Comparison of ENCODE assay signal across 24 cellular contexts in the genomic region with DNA sequence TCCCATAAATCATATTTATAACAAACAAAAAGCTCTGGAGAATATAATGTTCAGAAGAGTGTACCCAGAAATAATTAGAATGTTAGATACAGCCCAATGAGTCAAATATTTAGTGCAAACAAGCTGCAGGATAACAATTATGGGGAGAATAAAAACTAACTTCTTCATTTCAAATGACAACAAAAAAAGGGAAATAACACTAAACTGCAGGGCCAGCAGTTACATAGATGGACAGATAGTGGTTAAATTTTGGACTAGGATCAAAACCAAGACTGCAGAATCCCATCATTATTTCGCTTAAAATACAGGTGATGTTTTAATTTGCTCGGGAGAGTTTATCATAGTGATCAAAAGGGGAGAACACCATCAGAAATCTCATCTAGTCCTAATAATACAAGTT. TPM values are rescaled to one million over a fixed set of nuclear protein-coding genes. Genes with fewer than 3 reads are reported as not detected.
A peak's percentile ranks its signal among the peaks of the same experiment; 100 is the strongest.
DNase-seq lines count a peak whose midpoint lies in the region; ATAC-seq and TF ChIP-seq lines count a peak whose summit lies in the region.
"Had no signal": no experiment of that assay in that cellular context is flagged by ENCODE, and none has a peak within 500 bp of the region (broad histone marks: within the 10 kb centered on the region; RNA-seq: fewer than 3 reads in every experiment).

No MANE protein-coding gene starts in this region.

- H3K27ac ChIP-seq in upper lobe of right lung (no peak overlapping the region), substantia nigra (ENCODE audit: low read depth, low read length, poor library complexity, severe bottlenecking) (no peak overlapping the region)
- H3K27ac ChIP-seq: suprapubic skin had no signal

- peaks cover 16 to 30% of the 10 kb centered on the region in 2 donors for H3K4me1 Mint-ChIP-seq in natural killer cell treated with Interleukin-12 subunit alpha and Interleukin-12 subunit beta and Interleukin-15 and Interleukin-18, amount 100 ng/mL, for 72 hours (ENCODE audit: low read depth in 2 of 2)
- H3K4me1 Mint-ChIP-seq in natural killer cell = peaks cover 18 to 19% of the 10 kb centered on the region in 2 donors
- H3K4me1 Mint-ChIP-seq in activated naive CD8-positive, alpha-beta T cell treated with anti-CD3 and anti-CD28 coated beads, Interleukin-2, amount 50 U/mL, for 24 hours = peaks cover 52% of the 10 kb centered on the region

- no peaks in the 10 kb centered on the region for H3K9me3 Mint-ChIP-seq in natural killer cell treated with Interleukin-12 subunit alpha and Interleukin-12 subunit beta and Interleukin-15 and Interleukin-18, amount 100 ng/mL, for 72 hours
- no peaks in the 10 kb centered on the region for H3K9me3 Mint-ChIP-seq in natural killer cell
- no peaks in the 10 kb centered on the region for H3K9me3 Mint-ChIP-seq in activated naive CD8-positive, alpha-beta T cell treated with anti-CD3 and anti-CD28 coated beads, Interleukin-2, amount 50 U/mL, for 24 hours
- H3K9me3 Mint-ChIP-seq: activated naive CD4-positive, alpha-beta T cell treated with anti-CD3 and anti-CD28 coated beads, Interleukin-2, amount 50 U/mL, for 24 hours had no signal

- TF ChIP-seq CTCF in natural killer cell (IDR thresholded peaks at IDR 0.05) (no peak), upper lobe of right lung (IDR thresholded peaks at IDR 0.05) (no peak)

- H3K27ac Mint-ChIP-seq in natural killer cell treated with Interleukin-12 subunit alpha and Interleukin-12 subunit beta and Interleukin-15 and Interleukin-18, amount 100 ng/mL, for 72 hours = peak overlapping the region in 1 of 2 donors; percentile 43
- no peak overlapping the region for H3K27ac Mint-ChIP-seq in natural killer cell
- H3K27ac Mint-ChIP-seq in activated naive CD8-positive, alpha-beta T cell treated with anti-CD3 and anti-CD28 coated beads, Interleukin-2, amount 50 U/mL, for 24 hours = peak overlapping the region; percentile 52

- no peaks in the 10 kb centered on the region for H3K27me3 ChIP-seq in upper lobe of right lung
- H3K27me3 ChIP-seq: ascending aorta, suprapubic skin had no signal

- H3K9me3 ChIP-seq in upper lobe of right lung = no peaks in the 10 kb centered on the region
- H3K9me3 ChIP-seq: ascending aorta, suprapubic skin had no signal

- ATAC-seq in natural killer cell treated with Interleukin-12 subunit alpha and Interleukin-12 subunit beta and Interleukin-15 and Interleukin-18, amount 100 ng/mL, for 72 hours = no peak
- no peak for ATAC-seq in natural killer cell
- ATAC-seq in activated naive CD8-positive, alpha-beta T cell treated with anti-CD3 and anti-CD28 coated beads, Interleukin-2, amount 50 U/mL, for 24 hours = no peak
- no peak for ATAC-seq in upper lobe of right lung
- ATAC-seq in HG02571 (IDR thresholded peaks at IDR 0.05; ENCODE audit: unreplicated experiment) = no peak

- H3K4me3 Mint-ChIP-seq in natural killer cell treated with Interleukin-12 subunit alpha and Interleukin-12 subunit beta and Interleukin-15 and Interleukin-18, amount 100 ng/mL, for 72 hours = peak overlapping the region; percentile 67
- H3K4me3 Mint-ChIP-seq in natural killer cell = no peak overlapping the region
- peak overlapping the region; percentile 56 for H3K4me3 Mint-ChIP-seq in activated naive CD8-positive, alpha-beta T cell treated with anti-CD3 and anti-CD28 coated beads, Interleukin-2, amount 50 U/mL, for 24 hours
- H3K4me3 Mint-ChIP-seq: activated naive CD4-positive, alpha-beta T cell treated with anti-CD3 and anti-CD28 coated beads, Interleukin-2, amount 50 U/mL, for 24 hours had no signal

- peaks cover 0 to 12% of the 10 kb centered on the region in 2 donors for H3K27me3 Mint-ChIP-seq in natural killer cell treated with Interleukin-12 subunit alpha and Interleukin-12 subunit beta and Interleukin-15 and Interleukin-18, amount 100 ng/mL, for 72 hours
- H3K27me3 Mint-ChIP-seq in natural killer cell (ENCODE audit: low read depth in 2 of 2) = peaks cover 3 to 23% of the 10 kb centered on the region in 2 donors
- H3K27me3 Mint-ChIP-seq in activated naive CD8-positive, alpha-beta T cell treated with anti-CD3 and anti-CD28 coated beads, Interleukin-2, amount 50 U/mL, for 24 hours = no peaks in the 10 kb centered on the region
- H3K27me3 Mint-ChIP-seq: activated naive CD4-positive, alpha-beta T cell treated with anti-CD3 and anti-CD28 coated beads, Interleukin-2, amount 50 U/mL, for 24 hours had no signal

- no peaks in the 10 kb centered on the region for H3K36me3 Mint-ChIP-seq in natural killer cell treated with Interleukin-12 subunit alpha and Interleukin-12 subunit beta and Interleukin-15 and Interleukin-18, amount 100 ng/mL, for 72 hours
- no peaks in the 10 kb centered on the region for H3K36me3 Mint-ChIP-seq in natural killer cell
- no peaks in the 10 kb centered on the region for H3K36me3 Mint-ChIP-seq in activated naive CD8-positive, alpha-beta T cell treated with anti-CD3 and anti-CD28 coated beads, Interleukin-2, amount 50 U/mL, for 24 hours (ENCODE audit: low read depth)
- H3K36me3 Mint-ChIP-seq: activated naive CD4-positive, alpha-beta T cell treated with anti-CD3 and anti-CD28 coated beads, Interleukin-2, amount 50 U/mL, for 24 hours had no signal

- DNase-seq in natural killer cell treated with Interleukin-12 subunit alpha and Interleukin-12 subunit beta and Interleukin-15 and Interleukin-18, amount 100 ng/mL, for 72 hours (ENCODE audit: low spot score) = no peak
- DNase-seq in natural killer cell (no peak), RPMI8226 (peak; percentile 4), upper lobe of right lung (no peak), NCI-H1417 treated with DMSO at 0.1 percent for 48 hours (lab: John Stamatoyannopoulos, UW) (no peak), substantia nigra (lab: John Stamatoyannopoulos, UW) (no peak)
- no peak for DNase-seq in activated naive CD8-positive, alpha-beta T cell treated with anti-CD3 and anti-CD28 coated beads, Interleukin-2, amount 50 U/mL, for 24 hours
- DNase-seq: activated CD4-positive, alpha-beta T cell treated with anti-CD3 and anti-CD28 coated beads for 4 hours; COR-L47; glutamatergic neuron; KG1; kidney glomerular epithelial cell; mammary epithelial cell; MM.1S; NCI-H1694 treated with DMSO at 0.1 percent for 48 hours; NCI-H2171; NCI-H524 had no signal

- H3K4me3 ChIP-seq in upper lobe of right lung = peak overlapping the region; percentile 3
- H3K4me3 ChIP-seq: suprapubic skin had no signal

- intact Hi-C loops in natural killer cell (cut with micrococcal nuclease) (no loop called here), upper lobe of right lung (cut with DNase I) (no loop called here)

- H3K4me1 ChIP-seq in upper lobe of right lung = no peaks in the 10 kb centered on the region

- no peaks in the 10 kb centered on the region for H3K36me3 ChIP-seq in upper lobe of right lung
- H3K36me3 ChIP-seq: ascending aorta, suprapubic skin had no signal

RNA-seq across cellular contexts. Expression of gene GPR34, which starts 0.6 kb away (rescaled TPM):
- 1 to 10 TPM in 1 of 2 donors, under 1 TPM in 1; 0.64 to 1.5 TPM for total RNA-seq in natural killer cell treated with Interleukin-12 subunit alpha and Interleukin-12 subunit beta and Interleukin-15 and Interleukin-18, amount 100 ng/mL, for 72 hours
- total RNA-seq in natural killer cell (1 to 10 TPM in 1 of 3 donors, under 1 TPM in 2; 0.61 to 6.0 (median 0.68) TPM), upper lobe of right lung (28.0 TPM)
- total RNA-seq: A673, HT-29, mammary epithelial cell, pulmonary artery endothelial cell had no signal

RNA-seq across cellular contexts. Expression of gene GPR82, which starts 35.8 kb away (rescaled TPM):
- total RNA-seq in natural killer cell treated with Interleukin-12 subunit alpha and Interleukin-12 subunit beta and Interleukin-15 and Interleukin-18, amount 100 ng/mL, for 72 hours = 1 to 10 TPM in 1 of 2 donors, under 1 TPM in 1; 0.33 to 1.9 TPM
- total RNA-seq in natural killer cell (1 to 10 TPM in 1 of 3 donors, under 1 TPM in 2; 0.77 to 1.3 (median 0.80) TPM), upper lobe of right lung (3.4 TPM)
- total RNA-seq: A673, ascending aorta, HT-29, mammary epithelial cell, pulmonary artery endothelial cell had no signal
